1 cellular context compared by ENCODE assay signal in the genomic region with DNA sequence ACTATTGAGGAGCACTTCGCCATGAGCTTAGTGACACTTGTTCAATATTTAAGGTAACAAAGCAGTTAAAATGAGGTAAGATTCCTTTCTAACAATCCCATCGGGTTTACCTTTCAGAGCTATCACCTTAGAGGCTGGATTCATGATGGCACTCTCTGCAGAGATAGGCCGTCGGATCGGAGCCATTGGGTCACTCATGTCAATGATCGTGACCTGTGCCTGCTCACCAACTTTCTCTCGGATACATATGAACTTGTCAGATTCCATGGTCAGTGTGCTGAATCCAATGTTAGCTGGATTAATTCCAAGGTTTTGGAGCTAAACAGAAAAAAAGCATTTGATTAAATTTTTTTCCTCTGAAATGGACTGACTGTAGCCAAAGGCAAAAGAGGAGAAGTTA.
TF ChIP-seq lines count a peak whose summit lies in the region.

No MANE protein-coding gene starts in this region.

TF ChIP-seq in K562, 482 proteins besides CTCF, POLR2A, EP300 and RAD21 (continued from another document):
- 0 out of 2 replicates have a peak, but pooled peaks have one; percentile 55 for TF ChIP-seq ZNF280B (CRISPR knock-in tag; IDR thresholded peaks at IDR 0.05)
- 0 out of 2 replicates have a peak, but pooled peaks have one; percentile 46 for TF ChIP-seq ZC3H4 (CRISPR knock-in tag; IDR thresholded peaks at IDR 0.05; ENCODE audit: borderline replicate concordance)
- no peak for TF ChIP-seq ZNF431 (CRISPR knock-in tag; IDR thresholded peaks at IDR 0.05)
- peak; percentile 26 for TF ChIP-seq KDM5B (IDR thresholded peaks at IDR 0.05; ENCODE audit: insufficient replicate concordance, low read depth, low read length)
